Comparison of ENCODE assay signal across 9 cellular contexts in the genomic region with DNA sequence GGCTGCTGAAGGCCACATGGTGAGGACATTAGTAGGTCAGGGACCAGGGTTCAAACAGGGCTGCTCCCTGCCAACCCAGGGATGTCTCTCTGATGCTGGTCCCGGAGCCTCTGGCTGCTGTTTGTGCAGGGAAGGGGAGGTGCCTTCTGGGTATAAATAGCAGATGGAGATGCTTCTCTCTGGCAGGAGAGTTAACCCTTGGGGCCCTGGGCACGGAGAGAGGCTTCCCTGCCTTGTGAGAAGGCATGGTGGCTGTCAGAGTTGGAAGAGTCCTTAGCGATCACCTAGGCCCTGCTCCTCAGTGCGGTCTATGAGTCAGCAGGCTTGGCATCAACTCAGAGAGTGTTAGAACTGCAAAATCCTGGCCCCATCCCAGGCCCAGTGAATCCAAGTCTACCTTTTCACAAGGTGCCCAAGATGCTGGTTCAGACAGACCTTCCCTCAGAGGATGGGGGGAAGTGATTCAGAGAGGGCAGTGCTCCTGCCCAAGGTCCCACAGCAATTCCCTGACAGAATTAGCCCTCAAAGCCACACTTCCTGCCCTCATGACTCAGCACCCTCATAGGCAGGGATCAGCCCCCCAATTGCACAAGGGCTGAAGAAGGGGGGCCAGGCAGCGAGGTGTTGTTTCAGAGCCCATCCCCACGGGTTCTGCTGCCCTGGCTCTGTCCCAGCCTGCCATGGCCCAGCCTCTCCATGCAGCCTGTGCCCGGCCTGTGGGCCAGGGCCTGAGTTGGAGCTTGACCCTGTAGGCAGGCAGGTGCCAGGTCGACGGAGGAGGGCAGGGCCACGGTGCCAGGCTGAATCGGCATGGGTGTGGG. TPM values are rescaled to one million over a fixed set of nuclear protein-coding genes. Genes with fewer than 3 reads are reported as not detected.
DNase-seq lines count a peak whose midpoint lies in the region; ATAC-seq and TF ChIP-seq lines count a peak whose summit lies in the region.
"Had no signal": no experiment of that assay in that cellular context is flagged by ENCODE, and none has a peak within 500 bp of the region (broad histone marks: within the 10 kb centered on the region; RNA-seq: fewer than 3 reads in every experiment).

No MANE protein-coding gene starts in this region.

- ATAC-seq in GM21447 (IDR thresholded peaks at IDR 0.05; ENCODE audit: unreplicated experiment), result no peak
- ATAC-seq: effector memory CD8-positive, alpha-beta T cell had no signal

- peak overlapping the region; percentile 71 for H2AFZ ChIP-seq in neural progenitor cell (replicated peaks)

- H3K27me3 Mint-ChIP-seq in neural progenitor cell (ENCODE audit: insufficient read depth, low read depth), result peaks cover 6% of the 10 kb centered on the region

- no peak overlapping the region for H3K27ac ChIP-seq in neural progenitor cell

- H3K9ac ChIP-seq in neural progenitor cell, result no peak overlapping the region

- no peaks in the 10 kb centered on the region for H3K27me3 ChIP-seq in neural progenitor cell

- DNase-seq in EH (ENCODE audit: low read depth), result peak; percentile 93
- peak; percentile 36 for DNase-seq in NCI-H446 treated with DMSO at 0.1 percent for 48 hours (lab: John Stamatoyannopoulos, UW)
- peak; percentile 58 for DNase-seq in dermis blood vessel endothelial cell
- no peak for DNase-seq in neural progenitor cell (ENCODE audit: low spot score)
- no peak for DNase-seq in iPS-NIHi7 (ENCODE audit: extremely low spot score)
- DNase-seq in NCI-H1417 (lab: John Stamatoyannopoulos, UW), result no peak
- no peak for DNase-seq in KG1 (lab: John Stamatoyannopoulos, UW)
- DNase-seq: effector memory CD8-positive, alpha-beta T cell had no signal

- no peak for TF ChIP-seq CTCF in neural progenitor cell (IDR thresholded peaks at IDR 0.05)

- peaks cover 29% of the 10 kb centered on the region for H3K4me1 Mint-ChIP-seq in neural progenitor cell

- no peaks in the 10 kb centered on the region for H3K36me3 ChIP-seq in neural progenitor cell

- H3K27ac Mint-ChIP-seq in neural progenitor cell, result no peak overlapping the region
- H3K27ac Mint-ChIP-seq: effector memory CD8-positive, alpha-beta T cell had no signal

- no peaks in the 10 kb centered on the region for H3F3A ChIP-seq in neural progenitor cell (ENCODE audit: low read depth)

- H3K4me1 ChIP-seq in neural progenitor cell, result peaks cover 12% of the 10 kb centered on the region

- peak overlapping the region; percentile 20 for H3K4me2 ChIP-seq in neural progenitor cell

- no peak overlapping the region for H3K4me3 Mint-ChIP-seq in neural progenitor cell
- H3K4me3 Mint-ChIP-seq: effector memory CD8-positive, alpha-beta T cell had no signal

- no peak overlapping the region for H3K4me3 ChIP-seq in neural progenitor cell

- H3K9me3 ChIP-seq in neural progenitor cell (ENCODE audit: low read depth), result no peaks in the 10 kb centered on the region

- H3K9me3 Mint-ChIP-seq in neural progenitor cell, result no peaks in the 10 kb centered on the region
- H3K9me3 Mint-ChIP-seq: effector memory CD8-positive, alpha-beta T cell had no signal

- no peaks in the 10 kb centered on the region for H4K20me1 ChIP-seq in neural progenitor cell (ENCODE audit: low read depth)

- H3K36me3 Mint-ChIP-seq in neural progenitor cell, result no peaks in the 10 kb centered on the region

- H3K79me2 ChIP-seq in neural progenitor cell (ENCODE audit: low read depth), result no peaks in the 10 kb centered on the region

RNA-seq across cellular contexts. Expression of a gene that starts 25.6 kb away (rescaled TPM):
- total RNA-seq in dermis blood vessel endothelial cell (not detected in 2 replicates), neural progenitor cell (ENCODE audit: low replicate concordance) (0.09 and 0.28 TPM in 2 replicates)

RNA-seq across cellular contexts. Expression of a gene that starts 38.7 kb away (rescaled TPM):
- 0.28 and 0.68 TPM in 2 replicates for total RNA-seq in dermis blood vessel endothelial cell
- 4.2 and 13.1 TPM in 2 replicates for total RNA-seq in neural progenitor cell (ENCODE audit: low replicate concordance)

Comparison
In these comparisons a context has a peak if more than half of its experiments do, and no peak if none do; other contexts are left out.
1. DNase-seq: peak in EH (single experiment), NCI-H446 treated with DMSO at 0.1 percent for 48 hours (single experiment) and dermis blood vessel endothelial cell (single experiment); none in neural progenitor cell (single experiment), iPS-NIHi7 (single experiment), NCI-H1417 (0 of 3) and KG1 (single experiment).